ENCODE assay signal across 4 cellular contexts in the genomic region with DNA sequence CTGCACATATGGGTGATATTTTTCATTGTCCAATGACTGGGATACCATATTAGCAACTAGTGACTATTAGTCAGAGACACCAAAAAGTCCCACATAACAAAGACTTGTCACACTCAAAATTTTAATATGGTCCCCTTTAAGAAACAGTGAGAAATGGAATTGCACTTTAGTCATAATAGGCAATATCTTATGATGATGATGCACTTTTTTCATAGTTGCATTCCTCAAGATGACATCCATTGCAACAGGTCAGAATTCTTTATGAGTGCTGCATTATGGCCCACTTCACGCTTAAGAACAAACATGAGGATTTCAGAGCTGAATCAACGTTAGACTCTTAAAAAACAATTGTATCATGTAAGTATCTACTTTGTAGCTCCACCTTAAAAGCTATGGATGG.
TF ChIP-seq lines count a peak whose summit lies in the region.

No MANE protein-coding gene starts in this region.

TF ChIP-seq in HepG2, 621 proteins besides CTCF, POLR2A, EP300 and RAD21:
- TF ChIP-seq NFE2 (CRISPR knock-in tag; IDR thresholded peaks at IDR 0.05), result no peak
- 0 out of 2 replicates have a peak, but pooled peaks have one; percentile 2 for TF ChIP-seq MAFF (IDR thresholded peaks at IDR 0.05; ENCODE audit: low read depth, low read length)
TF ChIP-seq in HepG2: peak in this region for 1.

TF ChIP-seq in A549, 52 proteins besides CTCF, POLR2A, EP300 and RAD21:
- TF ChIP-seq HOXB5 (CRISPR knock-in tag; IDR thresholded peaks at IDR 0.05) (no peak), ESRRA (IDR thresholded peaks at IDR 0.05; ENCODE audit: borderline replicate concordance, low read length) (no peak), SREBF2 (IDR thresholded peaks at IDR 0.05) (no peak), FOSL2 (IDR thresholded peaks at IDR 0.05) (no peak), FOSL2 (CRISPR knock-in tag; IDR thresholded peaks at IDR 0.05) (no peak), CHD4 (IDR thresholded peaks at IDR 0.05; ENCODE audit: borderline replicate concordance) (no peak), ZC3H11A (IDR thresholded peaks at IDR 0.05) (no peak), RARB (CRISPR knock-in tag; IDR thresholded peaks at IDR 0.05) (no peak), MAFK (IDR thresholded peaks at IDR 0.05; ENCODE audit: partially characterized antibody) (peak; percentile 33)
- TF ChIP-seq, protein P1, sequence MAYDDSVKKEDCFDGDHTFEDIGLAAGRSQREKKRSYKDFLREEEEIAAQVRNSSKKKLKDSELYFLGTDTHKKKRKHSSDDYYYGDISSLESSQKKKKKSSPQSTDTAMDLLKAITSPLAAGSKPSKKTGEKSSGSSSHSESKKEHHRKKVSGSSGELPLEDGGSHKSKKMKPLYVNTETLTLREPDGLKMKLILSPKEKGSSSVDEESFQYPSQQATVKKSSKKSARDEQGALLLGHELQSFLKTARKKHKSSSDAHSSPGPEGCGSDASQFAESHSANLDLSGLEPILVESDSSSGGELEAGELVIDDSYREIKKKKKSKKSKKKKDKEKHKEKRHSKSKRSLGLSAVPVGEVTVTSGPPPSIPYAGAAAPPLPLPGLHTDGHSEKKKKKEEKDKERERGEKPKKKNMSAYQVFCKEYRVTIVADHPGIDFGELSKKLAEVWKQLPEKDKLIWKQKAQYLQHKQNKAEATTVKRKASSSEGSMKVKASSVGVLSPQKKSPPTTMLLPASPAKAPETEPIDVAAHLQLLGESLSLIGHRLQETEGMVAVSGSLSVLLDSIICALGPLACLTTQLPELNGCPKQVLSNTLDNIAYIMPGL (CRISPR knock-in tag; IDR thresholded peaks at IDR 0.05; ENCODE audit: borderline replicate concordance), result no peak

TF ChIP-seq in GM23338, 12 proteins besides CTCF, POLR2A, EP300 and RAD21:
- TF ChIP-seq JUNB (IDR thresholded peaks at IDR 0.05; ENCODE audit: unreplicated experiment), result no peak
- no peak for TF ChIP-seq ZNF331 (CRISPR knock-in tag; IDR thresholded peaks at IDR 0.05; ENCODE audit: low read depth)
- TF ChIP-seq POLR2AphosphoS5 (IDR thresholded peaks at IDR 0.05; ENCODE audit: low read depth), result no peak
- no peak for TF ChIP-seq NANOG (IDR thresholded peaks at IDR 0.05; ENCODE audit: borderline replicate concordance)
- no peak for TF ChIP-seq EZH2 (IDR thresholded peaks at IDR 0.05; ENCODE audit: low read depth, unreplicated experiment)

TF ChIP-seq in K562, 482 proteins besides CTCF, POLR2A, EP300 and RAD21:
- TF ChIP-seq, protein P2, sequence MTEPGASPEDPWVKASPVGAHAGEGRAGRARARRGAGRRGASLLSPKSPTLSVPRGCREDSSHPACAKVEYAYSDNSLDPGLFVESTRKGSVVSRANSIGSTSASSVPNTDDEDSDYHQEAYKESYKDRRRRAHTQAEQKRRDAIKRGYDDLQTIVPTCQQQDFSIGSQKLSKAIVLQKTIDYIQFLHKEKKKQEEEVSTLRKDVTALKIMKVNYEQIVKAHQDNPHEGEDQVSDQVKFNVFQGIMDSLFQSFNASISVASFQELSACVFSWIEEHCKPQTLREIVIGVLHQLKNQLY (CRISPR knock-in tag; conservative IDR thresholded peaks at IDR 0.05), result no peak
- TF ChIP-seq, protein P3, sequence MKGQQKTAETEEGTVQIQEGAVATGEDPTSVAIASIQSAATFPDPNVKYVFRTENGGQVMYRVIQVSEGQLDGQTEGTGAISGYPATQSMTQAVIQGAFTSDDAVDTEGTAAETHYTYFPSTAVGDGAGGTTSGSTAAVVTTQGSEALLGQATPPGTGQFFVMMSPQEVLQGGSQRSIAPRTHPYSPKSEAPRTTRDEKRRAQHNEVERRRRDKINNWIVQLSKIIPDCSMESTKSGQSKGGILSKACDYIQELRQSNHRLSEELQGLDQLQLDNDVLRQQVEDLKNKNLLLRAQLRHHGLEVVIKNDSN (CRISPR knock-in tag; IDR thresholded peaks at IDR 0.05), result no peak
- no peak for TF ChIP-seq HDAC6 (IDR thresholded peaks at IDR 0.05; ENCODE audit: low read depth, low read length)
- TF ChIP-seq SMAD2 (IDR thresholded peaks at IDR 0.05; ENCODE audit: low read depth, low read length), result no peak
- TF ChIP-seq C11orf30 (IDR thresholded peaks at IDR 0.05; ENCODE audit: low read depth), result peak; percentile 44; the same call in 1 of the 2 replicates
- no peak for TF ChIP-seq LEF1 (IDR thresholded peaks at IDR 0.05)
- TF ChIP-seq, protein P4, sequence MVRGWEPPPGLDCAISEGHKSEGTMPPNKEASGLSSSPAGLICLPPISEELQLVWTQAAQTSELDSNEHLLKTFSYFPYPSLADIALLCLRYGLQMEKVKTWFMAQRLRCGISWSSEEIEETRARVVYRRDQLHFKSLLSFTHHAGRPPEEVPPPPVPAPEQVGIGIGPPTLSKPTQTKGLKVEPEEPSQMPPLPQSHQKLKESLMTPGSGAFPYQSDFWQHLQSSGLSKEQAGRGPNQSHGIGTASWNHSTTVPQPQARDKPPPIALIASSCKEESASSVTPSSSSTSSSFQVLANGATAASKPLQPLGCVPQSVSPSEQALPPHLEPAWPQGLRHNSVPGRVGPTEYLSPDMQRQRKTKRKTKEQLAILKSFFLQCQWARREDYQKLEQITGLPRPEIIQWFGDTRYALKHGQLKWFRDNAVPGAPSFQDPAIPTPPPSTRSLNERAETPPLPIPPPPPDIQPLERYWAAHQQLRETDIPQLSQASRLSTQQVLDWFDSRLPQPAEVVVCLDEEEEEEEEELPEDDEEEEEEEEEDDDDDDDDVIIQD (CRISPR knock-in tag; IDR thresholded peaks at IDR 0.05), result no peak
- TF ChIP-seq ZNF75A (CRISPR knock-in tag; IDR thresholded peaks at IDR 0.05), result no peak
- peak; percentile 61 for TF ChIP-seq MAFG (tag; conservative IDR thresholded peaks at IDR 0.05)
- no peak for TF ChIP-seq KHSRP (IDR thresholded peaks at IDR 0.05)
- TF ChIP-seq ZNF316 (IDR thresholded peaks at IDR 0.05), result peak; percentile 73
- TF ChIP-seq, protein P5, sequence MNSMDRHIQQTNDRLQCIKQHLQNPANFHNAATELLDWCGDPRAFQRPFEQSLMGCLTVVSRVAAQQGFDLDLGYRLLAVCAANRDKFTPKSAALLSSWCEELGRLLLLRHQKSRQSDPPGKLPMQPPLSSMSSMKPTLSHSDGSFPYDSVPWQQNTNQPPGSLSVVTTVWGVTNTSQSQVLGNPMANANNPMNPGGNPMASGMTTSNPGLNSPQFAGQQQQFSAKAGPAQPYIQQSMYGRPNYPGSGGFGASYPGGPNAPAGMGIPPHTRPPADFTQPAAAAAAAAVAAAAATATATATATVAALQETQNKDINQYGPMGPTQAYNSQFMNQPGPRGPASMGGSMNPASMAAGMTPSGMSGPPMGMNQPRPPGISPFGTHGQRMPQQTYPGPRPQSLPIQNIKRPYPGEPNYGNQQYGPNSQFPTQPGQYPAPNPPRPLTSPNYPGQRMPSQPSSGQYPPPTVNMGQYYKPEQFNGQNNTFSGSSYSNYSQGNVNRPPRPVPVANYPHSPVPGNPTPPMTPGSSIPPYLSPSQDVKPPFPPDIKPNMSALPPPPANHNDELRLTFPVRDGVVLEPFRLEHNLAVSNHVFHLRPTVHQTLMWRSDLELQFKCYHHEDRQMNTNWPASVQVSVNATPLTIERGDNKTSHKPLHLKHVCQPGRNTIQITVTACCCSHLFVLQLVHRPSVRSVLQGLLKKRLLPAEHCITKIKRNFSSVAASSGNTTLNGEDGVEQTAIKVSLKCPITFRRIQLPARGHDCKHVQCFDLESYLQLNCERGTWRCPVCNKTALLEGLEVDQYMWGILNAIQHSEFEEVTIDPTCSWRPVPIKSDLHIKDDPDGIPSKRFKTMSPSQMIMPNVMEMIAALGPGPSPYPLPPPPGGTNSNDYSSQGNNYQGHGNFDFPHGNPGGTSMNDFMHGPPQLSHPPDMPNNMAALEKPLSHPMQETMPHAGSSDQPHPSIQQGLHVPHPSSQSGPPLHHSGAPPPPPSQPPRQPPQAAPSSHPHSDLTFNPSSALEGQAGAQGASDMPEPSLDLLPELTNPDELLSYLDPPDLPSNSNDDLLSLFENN (IDR thresholded peaks at IDR 0.05; ENCODE audit: low read depth in 2 of 2, low read length in 2 of 2), result no peak
- 0 out of 2 replicates have a peak, but pooled peaks have one; percentile 6 for TF ChIP-seq NFE2 (IDR thresholded peaks at IDR 0.05; ENCODE audit: low read depth)
TF ChIP-seq in K562: peak in this region for 4.
